8 cellular contexts compared by ENCODE assay signal in the genomic region with DNA sequence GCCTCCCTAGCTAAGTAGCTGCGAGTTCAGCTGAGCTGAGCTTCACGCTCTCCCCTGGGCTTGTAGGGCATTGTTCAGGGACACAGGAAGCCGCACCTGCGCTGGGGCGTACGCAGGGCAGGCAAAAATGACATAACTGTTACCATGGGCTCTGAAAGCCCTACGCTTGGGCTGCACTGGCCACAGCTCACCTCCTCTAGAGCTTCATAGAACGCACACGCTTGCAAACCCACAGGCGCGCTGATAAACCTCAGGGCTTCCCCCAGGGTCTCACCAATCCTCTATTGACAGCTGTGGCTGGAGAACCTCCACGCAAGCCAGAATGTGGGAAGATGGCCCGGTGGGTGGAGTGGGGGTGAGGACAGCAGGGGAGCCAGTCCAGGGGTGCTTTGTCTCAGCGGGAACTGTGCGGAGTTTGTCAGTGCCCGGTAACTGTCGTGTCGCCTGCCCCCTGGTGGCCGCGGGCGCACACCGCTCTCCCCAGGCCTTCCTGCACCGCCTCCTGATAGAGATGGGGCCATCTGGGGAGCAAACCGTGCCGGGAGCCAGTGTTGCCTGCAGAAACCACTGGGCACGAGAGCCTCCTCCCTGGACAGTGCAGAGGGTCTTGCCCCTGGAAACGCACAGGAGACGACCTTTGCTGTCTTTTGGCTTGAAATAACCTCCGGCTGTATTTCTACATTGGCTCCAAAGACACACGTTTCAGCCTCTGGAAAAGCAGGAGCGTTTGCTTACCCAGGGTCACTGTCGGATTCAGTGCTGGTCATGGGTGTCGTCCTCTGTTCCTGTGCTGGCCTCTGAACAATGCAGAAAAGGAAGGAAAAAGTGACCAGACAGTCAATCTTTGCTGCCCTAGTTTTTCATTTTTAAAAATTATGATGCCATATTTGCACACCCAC. TPM values are rescaled to one million over a fixed set of nuclear protein-coding genes. Genes with fewer than 3 reads are reported as not detected.
DNase-seq lines count a peak whose midpoint lies in the region; ATAC-seq lines count a peak whose summit lies in the region.

No MANE protein-coding gene starts in this region.

- no peaks in the 10 kb centered on the region for H3K36me3 Mint-ChIP-seq in activated CD4-positive, alpha-beta T cell treated with anti-CD3 and anti-CD28 coated beads, Interleukin-2, amount 10 ng/mL, durations not matched to agents 24 days and 14 days (ENCODE audit: low read depth)

- no peak overlapping the region for H3K4me3 Mint-ChIP-seq in activated CD4-positive, alpha-beta T cell treated with anti-CD3 and anti-CD28 coated beads, Interleukin-2, amount 10 ng/mL, durations not matched to agents 24 days and 14 days

- no peak overlapping the region for H3K27ac Mint-ChIP-seq in activated CD4-positive, alpha-beta T cell treated with anti-CD3 and anti-CD28 coated beads, Interleukin-2, amount 10 ng/mL, durations not matched to agents 24 days and 14 days

- DNase-seq in DMS79 treated with DMSO at 0.1 percent for 48 hours (lab: John Stamatoyannopoulos, UW): peak; percentile 14
- DNase-seq in DMS79 (lab: John Stamatoyannopoulos, UW): no peak
- peak; percentile 75 for DNase-seq in NCI-H345 (lab: John Stamatoyannopoulos, UW)
- DNase-seq in activated CD4-positive, alpha-beta T cell treated with anti-CD3 and anti-CD28 coated beads, Interleukin-2, amount 10 ng/mL, durations not matched to agents 24 days and 14 days: peak; percentile 91
- peak; percentile 22 to 65 for DNase-seq in dermis microvascular lymphatic vessel endothelial cell (ENCODE audit: low read depth in 2 of 2)
- DNase-seq in medulla oblongata (ENCODE audit: extremely low spot score): peak; percentile 46
- DNase-seq in stimulated activated CD8-positive, alpha-beta memory T cell treated with anti-CD3 and anti-CD28 coated beads, Interleukin-15, amount 100 ng/mL, for 48 hours (ENCODE audit: low read depth in 2 of 2): peak; percentile 50 to 56

- peaks cover 23% of the 10 kb centered on the region for H3K27me3 Mint-ChIP-seq in activated CD4-positive, alpha-beta T cell treated with anti-CD3 and anti-CD28 coated beads, Interleukin-2, amount 10 ng/mL, durations not matched to agents 24 days and 14 days

- no peaks in the 10 kb centered on the region for H3K9me3 Mint-ChIP-seq in activated CD4-positive, alpha-beta T cell treated with anti-CD3 and anti-CD28 coated beads, Interleukin-2, amount 10 ng/mL, durations not matched to agents 24 days and 14 days

- intact Hi-C loops in activated CD4-positive, alpha-beta T cell treated with anti-CD3 and anti-CD28 coated beads, Interleukin-2, amount 10 ng/mL, durations not matched to agents 24 days and 14 days (cut with micrococcal nuclease): loop anchor here (2.0 to 10.0 kb wide), 3 partner anchors 144 to 580 kb away; partner anchors contain the start of gene ANKRD62

- ATAC-seq in HG02970 (IDR thresholded peaks at IDR 0.05; ENCODE audit: low FRiP score, unreplicated experiment): peak; percentile 90

- peaks cover 7% of the 10 kb centered on the region for H3K4me1 Mint-ChIP-seq in activated CD4-positive, alpha-beta T cell treated with anti-CD3 and anti-CD28 coated beads, Interleukin-2, amount 10 ng/mL, durations not matched to agents 24 days and 14 days

RNA-seq across cellular contexts. Expression of gene CIDEA, which starts 17.0 kb away (rescaled TPM):
- total RNA-seq in activated CD4-positive, alpha-beta T cell treated with anti-CD3 and anti-CD28 coated beads, Interleukin-2, amount 10 ng/mL, durations not matched to agents 24 days and 14 days: not detected in 2 replicates
- total RNA-seq in dermis microvascular lymphatic vessel endothelial cell: 1.3 TPM in 1 of 2 replicates, not detected in the other
